In the genomic region with DNA sequence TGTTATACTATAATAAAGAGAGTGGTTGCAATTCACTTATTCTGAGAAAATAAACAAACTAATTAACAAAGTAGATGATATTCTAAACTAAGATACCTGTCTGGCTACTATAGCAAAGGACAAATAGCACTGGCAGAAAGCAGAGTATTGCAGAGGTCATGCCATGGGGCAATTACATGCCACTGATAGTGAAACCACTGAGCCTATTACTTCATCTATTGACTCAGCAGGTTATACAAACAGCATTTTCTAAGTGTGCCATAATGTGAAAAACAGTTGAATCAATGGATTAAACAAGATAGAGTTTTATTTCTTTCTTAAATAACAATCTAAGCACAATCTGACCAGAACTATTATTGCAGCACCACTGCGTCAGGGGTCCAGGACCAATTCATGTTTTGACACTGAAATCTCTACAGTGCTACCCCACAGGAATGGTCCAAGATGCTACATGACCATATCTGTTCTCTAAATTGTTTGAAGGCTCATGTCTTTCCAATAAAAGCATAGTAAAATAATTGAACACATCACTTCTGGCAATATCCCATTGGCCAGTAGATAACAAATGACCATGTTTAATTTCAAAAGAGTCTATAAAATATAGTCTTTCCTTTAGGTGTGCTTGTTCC, we compare ENCODE assay signal across 16 cellular contexts.
DNase-seq lines count a peak whose midpoint lies in the region; ATAC-seq and TF ChIP-seq lines count a peak whose summit lies in the region.
"Had no signal": no experiment of that assay in that cellular context is flagged by ENCODE, and none has a peak within 500 bp of the region (broad histone marks: within the 10 kb centered on the region; RNA-seq: fewer than 3 reads in every experiment).

No MANE protein-coding gene starts in this region.

- intact Hi-C loops in right lobe of liver (cut with DNase I) (no loop called here), aorta (cut with DNase I) (no loop called here)

- peak overlapping the region in 1 of 3 donors; percentile 39 for H3K27ac ChIP-seq in right lobe of liver
- no peak overlapping the region for H3K27ac ChIP-seq in aorta (ENCODE audit: low read depth in 1 of 2, low read length in 2 of 2)

- no peak for TF ChIP-seq CTCF in right lobe of liver (IDR thresholded peaks at IDR 0.05)

- peak; percentile 79 for DNase-seq in DMS53 (lab: John Stamatoyannopoulos, UW)
- peak; percentile 2 for DNase-seq in HuH-7 (ENCODE audit: low spot score)
- peak; percentile 14 for DNase-seq in adipocyte (ENCODE audit: low read depth)
- DNase-seq in right lobe of liver, result peak in 2 of 3 donors; percentile 31 to 64
- no peak for DNase-seq in stimulated activated CD4-positive, alpha-beta T cell treated with anti-CD3 and anti-CD28 coated beads, Interleukin-1b, Interleukin-23, amount 100 ng/mL, for 48 hours
- no peak for DNase-seq in aorta
- DNase-seq in activated naive CD4-positive, alpha-beta T cell treated with anti-CD3 and anti-CD28 coated beads, Interleukin-2, amount 50 U/mL, for 16 hours, result no peak
- DNase-seq: Caco-2, DMS79, HFFc6, Kasumi-1, NCI-H1105, NCI-H1694, NCI-H345, SHP77, SK-N-SH had no signal

- H3K9me3 ChIP-seq in adipocyte (ENCODE audit: control insufficient read depth, low read length) (no peaks in the 10 kb centered on the region), right lobe of liver (no peaks in the 10 kb centered on the region), aorta (ENCODE audit: control insufficient read depth, low read length) (no peaks in the 10 kb centered on the region)
- H3K9me3 ChIP-seq: Caco-2, SK-N-SH had no signal

- H3K4me3 ChIP-seq in adipocyte (ENCODE audit: low read length), result no peak overlapping the region
- H3K4me3 ChIP-seq in right lobe of liver, result no peak overlapping the region
- H3K4me3 ChIP-seq in aorta (ENCODE audit: low read length in 2 of 2), result no peak overlapping the region

- H3K36me3 ChIP-seq in adipocyte (ENCODE audit: control insufficient read depth, insufficient read depth, low read length, severe bottlenecking) (no peaks in the 10 kb centered on the region), right lobe of liver (no peaks in the 10 kb centered on the region), aorta (ENCODE audit: control insufficient read depth in 1 of 2, insufficient read depth in 2 of 2, low read length in 1 of 2) (no peaks in the 10 kb centered on the region)

- H3K27me3 ChIP-seq in adipocyte (replicated peaks; ENCODE audit: control insufficient read depth, insufficient read depth, low read length) (no peaks in the 10 kb centered on the region), right lobe of liver (no peaks in the 10 kb centered on the region), aorta (ENCODE audit: control insufficient read depth in 1 of 2, insufficient read depth in 2 of 2, low read length in 1 of 2) (no peaks in the 10 kb centered on the region)

- ATAC-seq in right lobe of liver (peak; percentile 100), aorta (ENCODE audit: low FRiP score) (no peak)

- H3K4me1 ChIP-seq in adipocyte (ENCODE audit: control insufficient read depth, insufficient read depth, low read length), result peaks cover 4% of the 10 kb centered on the region
- peaks cover 0 to 5% (median 0%) of the 10 kb centered on the region in 4 donors for H3K4me1 ChIP-seq in right lobe of liver
- H3K4me1 ChIP-seq in aorta (ENCODE audit: control insufficient read depth in 1 of 2, insufficient read depth in 2 of 2, low read length in 2 of 2), result no peaks in the 10 kb centered on the region
- H3K4me1 ChIP-seq: Caco-2 had no signal

- TF ChIP-seq POLR2A in right lobe of liver (IDR thresholded peaks at IDR 0.05), result no peak

- no peak overlapping the region for H3K9ac ChIP-seq in adipocyte (ENCODE audit: low read length)
- H3K9ac ChIP-seq: SK-N-SH had no signal

- WGBS in right lobe of liver (ENCODE audit: insufficient coverage, low coverage, low lambda C conversion rate, missing lambda C conversion rate), result 45% methylated on average over 1 of the region's 1 CpG
- WGBS in aorta, 2 donors, result 94% methylated on average over 1 of the region's 1 CpG

Comparison
In these comparisons a context has a peak if more than half of its experiments do, and no peak if none do; other contexts are left out.
1. DNase-seq: peak in DMS53 (single experiment), HuH-7 (single experiment), adipocyte (single experiment) and right lobe of liver (2 of 3); none in stimulated activated CD4-positive, alpha-beta T cell treated with anti-CD3 and anti-CD28 coated beads, Interleukin-1b, Interleukin-23, amount 100 ng/mL, for 48 hours (single experiment), aorta (0 of 2) and activated naive CD4-positive, alpha-beta T cell treated with anti-CD3 and anti-CD28 coated beads, Interleukin-2, amount 50 U/mL, for 16 hours (single experiment).